1 cellular context compared by ENCODE assay signal in the genomic region with DNA sequence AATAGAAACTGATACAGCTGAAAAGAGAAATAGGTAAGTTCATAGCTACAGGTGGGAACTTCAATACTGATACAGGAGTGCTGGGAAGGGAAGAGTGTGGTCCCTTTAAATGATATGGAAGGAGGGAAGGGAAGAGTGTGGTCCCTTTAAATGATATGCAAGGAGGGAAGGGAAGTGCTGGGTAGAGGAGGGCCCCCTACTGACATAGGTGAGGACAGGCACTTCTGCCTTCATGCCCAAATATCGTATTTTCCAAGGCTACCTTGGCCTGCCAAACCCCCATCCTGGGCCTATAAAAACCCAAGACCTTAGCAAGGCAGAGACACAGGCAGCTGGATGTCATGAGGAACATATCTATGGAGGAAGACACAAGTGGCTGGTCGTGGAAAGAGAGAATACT.
TF ChIP-seq lines count a peak whose summit lies in the region.

No MANE protein-coding gene starts in this region.

TF ChIP-seq in SK-N-SH treated with all-trans-retinoic acid at 6 μM for 48 hours, 23 proteins besides CTCF, POLR2A, EP300 and RAD21 (continued from another document):
- no peak for TF ChIP-seq ZC3H10 (CRISPR knock-in tag; IDR thresholded peaks at IDR 0.05)
- TF ChIP-seq SNAI2 (CRISPR knock-in tag; IDR thresholded peaks at IDR 0.05): no peak
- TF ChIP-seq, protein P1, sequence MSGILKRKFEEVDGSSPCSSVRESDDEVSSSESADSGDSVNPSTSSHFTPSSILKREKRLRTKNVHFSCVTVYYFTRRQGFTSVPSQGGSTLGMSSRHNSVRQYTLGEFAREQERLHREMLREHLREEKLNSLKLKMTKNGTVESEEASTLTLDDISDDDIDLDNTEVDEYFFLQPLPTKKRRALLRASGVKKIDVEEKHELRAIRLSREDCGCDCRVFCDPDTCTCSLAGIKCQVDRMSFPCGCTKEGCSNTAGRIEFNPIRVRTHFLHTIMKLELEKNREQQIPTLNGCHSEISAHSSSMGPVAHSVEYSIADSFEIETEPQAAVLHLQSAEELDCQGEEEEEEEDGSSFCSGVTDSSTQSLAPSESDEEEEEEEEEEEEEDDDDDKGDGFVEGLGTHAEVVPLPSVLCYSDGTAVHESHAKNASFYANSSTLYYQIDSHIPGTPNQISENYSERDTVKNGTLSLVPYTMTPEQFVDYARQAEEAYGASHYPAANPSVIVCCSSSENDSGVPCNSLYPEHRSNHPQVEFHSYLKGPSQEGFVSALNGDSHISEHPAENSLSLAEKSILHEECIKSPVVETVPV (CRISPR knock-in tag; IDR thresholded peaks at IDR 0.05): no peak
- TF ChIP-seq OSR1 (CRISPR knock-in tag; IDR thresholded peaks at IDR 0.05): no peak
- no peak for TF ChIP-seq ZFP30 (CRISPR knock-in tag; IDR thresholded peaks at IDR 0.05)
- TF ChIP-seq, protein P2, sequence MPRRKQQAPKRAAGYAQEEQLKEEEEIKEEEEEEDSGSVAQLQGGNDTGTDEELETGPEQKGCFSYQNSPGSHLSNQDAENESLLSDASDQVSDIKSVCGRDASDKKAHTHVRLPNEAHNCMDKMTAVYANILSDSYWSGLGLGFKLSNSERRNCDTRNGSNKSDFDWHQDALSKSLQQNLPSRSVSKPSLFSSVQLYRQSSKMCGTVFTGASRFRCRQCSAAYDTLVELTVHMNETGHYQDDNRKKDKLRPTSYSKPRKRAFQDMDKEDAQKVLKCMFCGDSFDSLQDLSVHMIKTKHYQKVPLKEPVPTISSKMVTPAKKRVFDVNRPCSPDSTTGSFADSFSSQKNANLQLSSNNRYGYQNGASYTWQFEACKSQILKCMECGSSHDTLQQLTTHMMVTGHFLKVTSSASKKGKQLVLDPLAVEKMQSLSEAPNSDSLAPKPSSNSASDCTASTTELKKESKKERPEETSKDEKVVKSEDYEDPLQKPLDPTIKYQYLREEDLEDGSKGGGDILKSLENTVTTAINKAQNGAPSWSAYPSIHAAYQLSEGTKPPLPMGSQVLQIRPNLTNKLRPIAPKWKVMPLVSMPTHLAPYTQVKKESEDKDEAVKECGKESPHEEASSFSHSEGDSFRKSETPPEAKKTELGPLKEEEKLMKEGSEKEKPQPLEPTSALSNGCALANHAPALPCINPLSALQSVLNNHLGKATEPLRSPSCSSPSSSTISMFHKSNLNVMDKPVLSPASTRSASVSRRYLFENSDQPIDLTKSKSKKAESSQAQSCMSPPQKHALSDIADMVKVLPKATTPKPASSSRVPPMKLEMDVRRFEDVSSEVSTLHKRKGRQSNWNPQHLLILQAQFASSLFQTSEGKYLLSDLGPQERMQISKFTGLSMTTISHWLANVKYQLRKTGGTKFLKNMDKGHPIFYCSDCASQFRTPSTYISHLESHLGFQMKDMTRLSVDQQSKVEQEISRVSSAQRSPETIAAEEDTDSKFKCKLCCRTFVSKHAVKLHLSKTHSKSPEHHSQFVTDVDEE (CRISPR knock-in tag; IDR thresholded peaks at IDR 0.05): no peak
- no peak for TF ChIP-seq GLIS3 (CRISPR knock-in tag; IDR thresholded peaks at IDR 0.05)
- no peak for TF ChIP-seq ZFP3 (CRISPR knock-in tag; IDR thresholded peaks at IDR 0.05)
